In genomic region chr12:112685321-112685720, GRCh38 we compare ENCODE assay signal across 34 cellular contexts.
"Had no signal": no experiment of that assay in that cellular context is flagged by ENCODE, and none has a peak within 500 bp of the region (broad histone marks: within the 10 kb centered on the region; RNA-seq: fewer than 3 reads in every experiment).

No MANE protein-coding gene starts in this region.

- ATAC-seq: heart right ventricle; left lobe of liver; lower lobe of right lung; naive thymus-derived CD8-positive, alpha-beta T cell; pancreas; psoas muscle; stimulated activated naive B cell treated with anti-CD40 and anti-IgM and Interleukin-4, amounts not matched to agents 10 μg/mL and 1 μg/mL and 100 μg/mL, for 72 hours; upper lobe of right lung had no signal

- H3K4me1 ChIP-seq: adrenal gland, esophagus squamous epithelium, heart right ventricle, lower lobe of right lung, pancreas, psoas muscle, stomach, suprapubic skin, tibial artery, upper lobe of right lung had no signal

- H3K9me3 Mint-ChIP-seq: activated CD4-positive, alpha-beta memory T cell treated with anti-CD3 and anti-CD28 coated beads for 36 hours; activated CD4-positive, alpha-beta T cell treated with anti-CD3 and anti-CD28 coated beads, Interleukin-2, amount 10 ng/mL, durations not matched to agents 24 days and 14 days; activated naive CD4-positive, alpha-beta T cell treated with anti-CD3 and anti-CD28 coated beads for 36 hours; activated naive CD8-positive, alpha-beta T cell treated with anti-CD3 and anti-CD28 coated beads for 36 hours; activated T-helper 1 cell treated with anti-CD3 and anti-CD28 coated beads, Interleukin-12 subunit alpha, Interleukin-12 subunit beta, Interleukin-2, Interleukin-4 antibody, amounts not matched to agents 30 ng/mL and 10 ng/mL and 1 ng/mL, durations not matched to agents 14 hours and 24 hours and 36 hours; brain; dendritic cell treated with granulocyte-macrophage colony-stimulating factor and Interleukin-4, amounts not matched to agents 40 ng/mL and 50 ng/mL, for 4 days; neural crest cell had no signal

- H3K4me3 ChIP-seq: adrenal gland, esophagus squamous epithelium, heart right ventricle, lower lobe of right lung, pancreas, psoas muscle, stomach, suprapubic skin, tibial artery, upper lobe of right lung had no signal

- H3K4me1 Mint-ChIP-seq: activated CD4-positive, alpha-beta T cell treated with anti-CD3 and anti-CD28 coated beads, Interleukin-2, amount 10 ng/mL, durations not matched to agents 24 days and 14 days; activated naive CD8-positive, alpha-beta T cell treated with anti-CD3 and anti-CD28 coated beads for 36 hours; brain; naive thymus-derived CD8-positive, alpha-beta T cell; neural crest cell; stimulated activated naive B cell treated with anti-CD40 and anti-IgM and Interleukin-4, amounts not matched to agents 10 μg/mL and 1 μg/mL and 100 μg/mL, for 72 hours had no signal

- H3K36me3 Mint-ChIP-seq: activated CD4-positive, alpha-beta memory T cell treated with anti-CD3 and anti-CD28 coated beads for 36 hours; activated naive CD8-positive, alpha-beta T cell treated with anti-CD3 and anti-CD28 coated beads for 36 hours; brain; naive thymus-derived CD8-positive, alpha-beta T cell; stimulated activated naive B cell treated with anti-CD40 and anti-IgM and Interleukin-4, amounts not matched to agents 10 μg/mL and 1 μg/mL and 100 μg/mL, for 72 hours had no signal

- H3K27ac Mint-ChIP-seq: activated CD4-positive, alpha-beta memory T cell treated with anti-CD3 and anti-CD28 coated beads for 36 hours; activated CD4-positive, alpha-beta T cell treated with anti-CD3 and anti-CD28 coated beads, Interleukin-2, amount 10 ng/mL, durations not matched to agents 24 days and 14 days; activated naive CD4-positive, alpha-beta T cell treated with anti-CD3 and anti-CD28 coated beads for 36 hours; activated naive CD8-positive, alpha-beta T cell treated with anti-CD3 and anti-CD28 coated beads for 36 hours; activated T-helper 1 cell treated with anti-CD3 and anti-CD28 coated beads, Interleukin-12 subunit alpha, Interleukin-12 subunit beta, Interleukin-2, Interleukin-4 antibody, amounts not matched to agents 30 ng/mL and 10 ng/mL and 1 ng/mL, durations not matched to agents 14 hours and 24 hours and 36 hours; dendritic cell treated with granulocyte-macrophage colony-stimulating factor and Interleukin-4, amounts not matched to agents 40 ng/mL and 50 ng/mL, for 4 days; naive thymus-derived CD8-positive, alpha-beta T cell; stimulated activated naive B cell treated with anti-CD40 and anti-IgM and Interleukin-4, amounts not matched to agents 10 μg/mL and 1 μg/mL and 100 μg/mL, for 72 hours had no signal

- H3K27me3 ChIP-seq: pancreas, tibial artery, upper lobe of right lung had no signal

- DNase-seq: activated CD4-positive, alpha-beta memory T cell treated with anti-CD3 and anti-CD28 coated beads for 36 hours; activated CD4-positive, alpha-beta T cell treated with anti-CD3 and anti-CD28 coated beads, Interleukin-2, amount 10 ng/mL, durations not matched to agents 24 days and 14 days; activated CD4-positive, CD25-positive, alpha-beta regulatory T cell treated with anti-CD3 and anti-CD28 coated beads, Interleukin-2, amount 50 U/mL, for 72 hours; activated CD8-positive, alpha-beta memory T cell treated with anti-CD3 and anti-CD28 coated beads, Interleukin-2, amount 50 U/mL, for 4 hours; activated effector memory CD4-positive, alpha-beta T cell treated with anti-CD3 and anti-CD28 coated beads, Interleukin-2, amount 50 U/mL, for 16 hours; activated naive CD4-positive, alpha-beta T cell treated with anti-CD3 and anti-CD28 coated beads for 36 hours; activated naive CD8-positive, alpha-beta T cell treated with anti-CD3 and anti-CD28 coated beads for 36 hours; activated T-cell treated with anti-CD3 and anti-CD28 coated beads, Interleukin-2, amount 50 U/mL, for 1 hour; aorta; effector CD4-positive, alpha-beta T cell; esophagus squamous epithelium; foreskin melanocyte; heart right ventricle; kidney glomerular epithelial cell; lower lobe of right lung; mesenchymal stem cell; naive thymus-derived CD8-positive, alpha-beta T cell; nucleus accumbens; pancreas; psoas muscle; stimulated activated CD4-positive, alpha-beta T cell treated with anti-CD3 and anti-CD28 coated beads, Interleukin-15, amount 100 ng/mL, for 24 hours; stimulated activated CD4-positive, alpha-beta T cell treated with anti-CD3 and anti-CD28 coated beads, Interleukin-2, amount 100 ng/mL, for 24 hours; stimulated activated naive B cell treated with anti-CD40 and anti-IgM and Interleukin-4, amounts not matched to agents 10 μg/mL and 1 μg/mL and 100 μg/mL, for 72 hours; stomach; T1000; tibial artery; upper lobe of right lung had no signal

- H3K9me3 ChIP-seq: adrenal gland, esophagus squamous epithelium, heart right ventricle, lower lobe of right lung, pancreas, psoas muscle, stomach, tibial artery, upper lobe of right lung had no signal

- H3K36me3 ChIP-seq: adrenal gland, esophagus squamous epithelium, heart right ventricle, lower lobe of right lung, pancreas, stomach, suprapubic skin, tibial artery, upper lobe of right lung had no signal

- H3K27ac ChIP-seq: adrenal gland, esophagus squamous epithelium, heart right ventricle, lower lobe of right lung, pancreas, psoas muscle, stomach, suprapubic skin, tibial artery, upper lobe of right lung had no signal

- FAIRE-seq: pancreas had no signal

- H3K4me3 Mint-ChIP-seq: activated CD4-positive, alpha-beta memory T cell treated with anti-CD3 and anti-CD28 coated beads for 36 hours; activated CD4-positive, alpha-beta T cell treated with anti-CD3 and anti-CD28 coated beads, Interleukin-2, amount 10 ng/mL, durations not matched to agents 24 days and 14 days; activated naive CD4-positive, alpha-beta T cell treated with anti-CD3 and anti-CD28 coated beads for 36 hours; activated naive CD8-positive, alpha-beta T cell treated with anti-CD3 and anti-CD28 coated beads for 36 hours; activated T-helper 1 cell treated with anti-CD3 and anti-CD28 coated beads, Interleukin-12 subunit alpha, Interleukin-12 subunit beta, Interleukin-2, Interleukin-4 antibody, amounts not matched to agents 30 ng/mL and 10 ng/mL and 1 ng/mL, durations not matched to agents 14 hours and 24 hours and 36 hours; brain; dendritic cell treated with granulocyte-macrophage colony-stimulating factor and Interleukin-4, amounts not matched to agents 40 ng/mL and 50 ng/mL, for 4 days; naive thymus-derived CD8-positive, alpha-beta T cell; neural crest cell; stimulated activated naive B cell treated with anti-CD40 and anti-IgM and Interleukin-4, amounts not matched to agents 10 μg/mL and 1 μg/mL and 100 μg/mL, for 72 hours had no signal
